27 cellular contexts compared by ENCODE assay signal in the genomic region with DNA sequence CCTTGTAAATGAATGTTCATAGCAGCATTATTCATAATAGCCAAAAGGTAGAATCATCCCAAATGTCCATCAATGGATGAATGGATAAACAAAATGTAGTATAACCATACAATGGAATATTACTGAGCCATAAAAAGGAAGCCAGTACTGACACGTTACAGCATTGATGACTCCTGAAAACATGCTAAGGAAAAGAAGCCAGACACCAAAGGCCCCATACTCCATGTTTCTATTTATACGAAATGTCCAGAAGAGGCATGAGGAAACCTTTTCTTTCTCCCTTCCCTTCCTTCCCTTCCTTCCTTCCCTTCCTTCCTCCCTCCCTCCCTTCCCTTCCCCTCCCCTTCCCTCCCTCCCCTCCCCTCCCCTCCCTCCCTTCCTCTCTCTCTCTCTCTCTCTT.
"Had no signal": no experiment of that assay in that cellular context is flagged by ENCODE, and none has a peak within 500 bp of the region (broad histone marks: within the 10 kb centered on the region; RNA-seq: fewer than 3 reads in every experiment).

No MANE protein-coding gene starts in this region.

- FAIRE-seq: urothelium cell line had no signal

- H3K27me3 ChIP-seq: stomach, suprapubic skin, testis, thyroid gland, tibial artery, tibial nerve, transverse colon, upper lobe of left lung, upper lobe of right lung, uterus, vagina had no signal

- DNase-seq: stimulated activated CD4-positive, alpha-beta T cell treated with anti-CD3 and anti-CD28 coated beads, Interleukin-2, amount 100 ng/mL, for 48 hours; stimulated activated CD4-positive, alpha-beta T cell treated with anti-CD3 and anti-CD28 coated beads, Interleukin-4, amount 100 ng/mL, for 1 hour; stimulated activated CD4-positive, alpha-beta T cell treated with anti-CD3 and anti-CD28 coated beads, Interleukin-4, amount 100 ng/mL, for 24 hours; stimulated activated CD4-positive, alpha-beta T cell treated with anti-CD3 and anti-CD28 coated beads, Interleukin-4, amount 100 ng/mL, for 4 hours; stimulated activated CD8-positive, alpha-beta memory T cell treated with anti-CD3 and anti-CD28 coated beads, Interleukin-4, amount 100 ng/mL, for 48 hours; stimulated activated naive B cell treated with anti-CD40 and anti-IgM and Interleukin-4, amounts not matched to agents 10 μg/mL and 1 μg/mL and 100 μg/mL, for 72 hours; stimulated activated naive CD4-positive, alpha-beta T cell; stimulated activated naive CD4-positive, alpha-beta T cell treated with Interleukin-2 at 50 U/mL for 16 hours; stimulated activated naive CD8-positive, alpha-beta T cell treated with anti-CD3 and anti-CD28 coated beads, Interleukin-15, amount 100 ng/mL, for 72 hours; stimulated activated naive CD8-positive, alpha-beta T cell treated with anti-CD3 and anti-CD28 coated beads, Interleukin-15, Interleukin-2, amounts not matched to agents 100 U/mL and 50 U/mL, for 24 hours; stomach; substantia nigra; testis; thyroid gland; tibial artery; transverse colon; trophoblast cell; upper lobe of right lung; uterus had no signal

- H3K9me3 ChIP-seq: stomach, suprapubic skin, testis, thoracic aorta, thyroid gland, tibial artery, tibial nerve, transverse colon, upper lobe of left lung, upper lobe of right lung, uterus, vagina had no signal

- ATAC-seq: stimulated activated effector memory CD8-positive, alpha-beta T cell treated with anti-CD3 and anti-CD28 coated beads, Interleukin-12 subunit alpha, Interleukin-12 subunit beta, amount 100 ng/mL, for 72 hours; stimulated activated memory B cell treated with anti-CD40 and anti-IgM and Interleukin-4, amounts not matched to agents 10 μg/mL and 1 μg/mL and 100 μg/mL, for 72 hours; stimulated activated naive B cell treated with anti-CD40 and anti-IgM and Interleukin-4, amounts not matched to agents 10 μg/mL and 1 μg/mL and 100 μg/mL, for 72 hours; stimulated activated naive CD8-positive, alpha-beta T cell treated with anti-CD3 and anti-CD28 coated beads, Interleukin-15, amount 100 ng/mL, for 72 hours; stimulated activated naive CD8-positive, alpha-beta T cell treated with anti-CD3 and anti-CD28 coated beads, Interleukin-15, Interleukin-2, amounts not matched to agents 100 U/mL and 50 U/mL, for 24 hours; upper lobe of right lung had no signal

- H3K27ac ChIP-seq: stomach, suprapubic skin, testis, thoracic aorta, thyroid gland, tibial artery, tibial nerve, transverse colon, upper lobe of left lung, upper lobe of right lung, uterus, vagina had no signal

- H3K4me1 ChIP-seq: stomach, suprapubic skin, testis, transverse colon, upper lobe of left lung, upper lobe of right lung, uterus, vagina had no signal

- H3K4me3 ChIP-seq: stomach, suprapubic skin, testis, thoracic aorta, thyroid gland, tibial artery, tibial nerve, transverse colon, upper lobe of left lung, upper lobe of right lung, uterus, vagina had no signal

- H3K36me3 ChIP-seq: stomach, suprapubic skin, thoracic aorta, thyroid gland, tibial artery, tibial nerve, transverse colon, upper lobe of left lung, upper lobe of right lung, uterus, vagina had no signal
